27 cellular contexts compared by ENCODE assay signal in genomic region chr7:315516-316265, GRCh38. TPM values are rescaled to one million over a fixed set of nuclear protein-coding genes. Genes with fewer than 3 reads are reported as not detected.
A peak's percentile ranks its signal among the peaks of the same experiment; 100 is the strongest.
DNase-seq lines count a peak whose midpoint lies in the region; ATAC-seq and TF ChIP-seq lines count a peak whose summit lies in the region.
"Had no signal": no experiment of that assay in that cellular context is flagged by ENCODE, and none has a peak within 500 bp of the region (broad histone marks: within the 10 kb centered on the region; RNA-seq: fewer than 3 reads in every experiment).

No MANE protein-coding gene starts in this region.

- peaks cover 65% of the 10 kb centered on the region for H3K27me3 Mint-ChIP-seq in chondrocyte (ENCODE audit: low read depth)

- TF ChIP-seq CTCF in chondrocyte (IDR thresholded peaks at IDR 0.05) (no peak), lower lobe of right lung (IDR thresholded peaks at IDR 0.05) (no peak), thyroid gland (IDR thresholded peaks at IDR 0.05) (no peak), GM13976 (IDR thresholded peaks at IDR 0.05; ENCODE audit: borderline replicate concordance, control extremely low read depth, extremely low read depth, insufficient read depth, missing control alignments) (no peak)

- no peak for ATAC-seq in Right ventricle myocardium inferior
- ATAC-seq in left ventricle myocardium superior, result no peak
- ATAC-seq in lower lobe of right lung, result no peak
- no peak for ATAC-seq in GM21381 (IDR thresholded peaks at IDR 0.05; ENCODE audit: unreplicated experiment)
- ATAC-seq: Panc1 had no signal

- intact Hi-C loops in Right ventricle myocardium inferior (cut with DNase I) (no loop called here), left ventricle myocardium superior (cut with micrococcal nuclease) (no loop called here), lower lobe of right lung (cut with DNase I) (no loop called here), thyroid gland (cut with DNase I) (no loop called here)

- H3F3A ChIP-seq in GM23248 (ENCODE audit: insufficient read depth), result no peaks in the 10 kb centered on the region

- no peaks in the 10 kb centered on the region for H3K79me2 ChIP-seq in GM23248 (ENCODE audit: insufficient read depth)

- peaks cover 7% of the 10 kb centered on the region for H3K36me3 Mint-ChIP-seq in chondrocyte (ENCODE audit: low read depth)
- H3K36me3 Mint-ChIP-seq: CD4-positive, CD25-positive, alpha-beta regulatory T cell had no signal

- H3K36me3 ChIP-seq in lower lobe of right lung (no peaks in the 10 kb centered on the region), thyroid gland (no peaks in the 10 kb centered on the region), GM23248 (ENCODE audit: low read depth) (no peaks in the 10 kb centered on the region)
- H3K36me3 ChIP-seq: HAP-1 had no signal

- H3K4me3 Mint-ChIP-seq in chondrocyte (ENCODE audit: unreplicated experiment), result no peak overlapping the region
- H3K4me3 Mint-ChIP-seq: HFFc6 had no signal

- no peak overlapping the region for H3K4me3 ChIP-seq in lower lobe of right lung
- H3K4me3 ChIP-seq in thyroid gland (replicated peaks in 1 of 3), result no peak overlapping the region
- no peak overlapping the region for H3K4me3 ChIP-seq in GM23248
- H3K4me3 ChIP-seq: HAP-1 had no signal

- WGBS in thyroid gland, 2 donors, result 67 to 72% methylated on average over 16 of the region's 16 CpGs
- WGBS in GM23248 (ENCODE audit: low coverage in 1 of 2, low lambda C conversion rate in 2 of 2, missing lambda C conversion rate in 2 of 2), 2 experiments, result 69 to 75% methylated on average over 15 to 16 of the region's 16 CpGs

- TF ChIP-seq POLR2A in thyroid gland (IDR thresholded peaks at IDR 0.05), result no peak

- H3K9me3 ChIP-seq in lower lobe of right lung (no peaks in the 10 kb centered on the region), thyroid gland (no peaks in the 10 kb centered on the region), GM23248 (ENCODE audit: low read depth) (no peaks in the 10 kb centered on the region)
- H3K9me3 ChIP-seq: HAP-1, SK-N-SH had no signal

- DNase-seq in Right ventricle myocardium inferior (ENCODE audit: missing footprints) (peak; percentile 56), left ventricle myocardium superior (no peak), chondrocyte (ENCODE audit: low spot score) (peak; percentile 33), lower lobe of right lung (peak; percentile 30), thyroid gland (peak; percentile 49 to 55), GM13976 (ENCODE audit: low spot score) (no peak), GM23248 (no peak)
- DNase-seq: ACHN; CD4-positive, CD25-positive, alpha-beta regulatory T cell; GOT3; HFFc6; MM.1S; NCI-H2029; NCI-H446 treated with DMSO at 0.1 percent for 48 hours; NCI-H69; SK-N-SH had no signal

- H3K27ac ChIP-seq in lower lobe of right lung, result no peak overlapping the region
- no peak overlapping the region for H3K27ac ChIP-seq in thyroid gland
- H3K27ac ChIP-seq in GM23248, result no peak overlapping the region
- H3K27ac ChIP-seq: 22Rv1, HL-60, KMS-11, RWPE1 had no signal

- H3K4me1 Mint-ChIP-seq in chondrocyte (ENCODE audit: low read depth), result peaks cover 6% of the 10 kb centered on the region
- H3K4me1 Mint-ChIP-seq: CD4-positive, CD25-positive, alpha-beta regulatory T cell; IgD-negative memory B cell had no signal

- no peak overlapping the region for H3K27ac Mint-ChIP-seq in chondrocyte (ENCODE audit: unreplicated experiment)
- H3K27ac Mint-ChIP-seq: HFFc6 had no signal

- no peaks in the 10 kb centered on the region for H4K20me1 ChIP-seq in GM23248 (ENCODE audit: insufficient read depth)

- H3K9me3 Mint-ChIP-seq in chondrocyte (ENCODE audit: low read depth), result peaks cover 4% of the 10 kb centered on the region
- H3K9me3 Mint-ChIP-seq: HFFc6 had no signal

- H3K4me1 ChIP-seq in lower lobe of right lung (peaks cover 8% of the 10 kb centered on the region), thyroid gland (peaks cover 0 to 7% of the 10 kb centered on the region in 2 donors), GM23248 (ENCODE audit: insufficient read depth) (no peaks in the 10 kb centered on the region)
- H3K4me1 ChIP-seq: HAP-1 had no signal

- in situ Hi-C loops in GM13976 (cut with MboI; ENCODE audit: low sequenced_read_pairs, unreplicated experiment) (loop anchor here (10.0 kb wide), 1 partner anchor 559 kb away; the partner anchor contains the start of gene GET4), GM23248 (cut with MboI) (no loop called here)

- H3K9me2 ChIP-seq in GM23248 (ENCODE audit: insufficient read depth), result no peaks in the 10 kb centered on the region
- H3K9me2 ChIP-seq: SK-N-SH had no signal

- no peak overlapping the region for H3K4me2 ChIP-seq in GM23248 (ENCODE audit: unreplicated experiment)
- H3K4me2 ChIP-seq: KMS-11, SK-N-SH had no signal

- no peak overlapping the region for H2AFZ ChIP-seq in GM23248

- H3K27me3 ChIP-seq in lower lobe of right lung (ENCODE audit: low read depth), result peaks cover 10% of the 10 kb centered on the region
- H3K27me3 ChIP-seq in thyroid gland, result no peaks in the 10 kb centered on the region
- H3K27me3 ChIP-seq in GM23248 (replicated peaks; ENCODE audit: insufficient read depth), result peaks cover 81% of the 10 kb centered on the region

- no peak overlapping the region for H3K9ac ChIP-seq in GM23248
- H3K9ac ChIP-seq: KMS-11, SK-N-SH had no signal

RNA-seq across cellular contexts. Expression of gene FOXL3, which starts 25.7 kb away (rescaled TPM):
- not detected for total RNA-seq in Right ventricle myocardium inferior
- total RNA-seq in left ventricle myocardium superior, result not detected
- not detected in 3 replicates for total RNA-seq in chondrocyte
- total RNA-seq in lower lobe of right lung, result not detected
- not detected for total RNA-seq in thyroid gland
- total RNA-seq in GM23248 (2014; rRNA removed; shearing (Covaris generic)), result not detected in 2 replicates
- polyA plus RNA-seq in GM23248 (2016; fragmentation: Nextera tagmentation; extraction: Ambion mirVana), result not detected in 2 replicates
- total RNA-seq: CD4-positive, CD25-positive, alpha-beta regulatory T cell; Daoy; G401; HFFc6 had no signal
- polyA plus RNA-seq: BJ; CD4-positive, CD25-positive, alpha-beta regulatory T cell; IgD-negative memory B cell; SK-N-SH had no signal

Comparison
In these comparisons a context has a peak if more than half of its experiments do, and no peak if none do; other contexts are left out.
1. DNase-seq: peak in Right ventricle myocardium inferior (single experiment), chondrocyte (single experiment), lower lobe of right lung (single experiment) and thyroid gland (2 of 2); none in left ventricle myocardium superior (single experiment), GM13976 (single experiment) and GM23248 (single experiment).